In the genomic region with DNA sequence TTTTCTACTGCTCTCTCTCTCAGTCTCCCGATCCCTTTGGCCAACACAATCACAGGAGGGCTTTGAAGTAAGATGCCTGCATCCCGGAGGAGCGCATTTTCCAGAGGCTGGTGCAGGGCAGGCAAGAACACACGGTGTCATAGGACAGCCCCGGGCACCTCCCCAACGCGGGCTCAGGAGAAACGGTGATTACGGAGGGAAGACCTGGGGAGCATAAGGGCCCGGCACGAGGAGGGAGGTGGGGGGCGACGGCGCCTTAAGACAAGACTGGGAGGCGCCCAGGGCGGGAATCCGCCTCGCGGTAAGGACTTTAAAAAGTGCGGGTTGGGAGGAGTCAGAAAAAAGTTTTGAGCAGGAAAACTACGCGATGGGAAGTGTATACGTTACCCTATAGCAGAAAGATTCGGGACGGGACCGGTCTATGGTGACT, we compare ENCODE assay signal across 8 cellular contexts. TPM values are rescaled to one million over a fixed set of nuclear protein-coding genes. Genes with fewer than 3 reads are reported as not detected.
DNase-seq lines count a peak whose midpoint lies in the region; ATAC-seq and TF ChIP-seq lines count a peak whose summit lies in the region.

No MANE protein-coding gene starts in this region.

- TF ChIP-seq EP300 in transverse colon (IDR thresholded peaks at IDR 0.05; ENCODE audit: low read depth), result no peak

- intact Hi-C loops in transverse colon (cut with DNase I; ENCODE audit: low total_unique reads), result no loop called here

- H3K4me3 ChIP-seq in mononuclear cell (ENCODE audit: low read length), result peak overlapping the region; percentile 69
- peak overlapping the region; percentile 59 to 98 (median 84) for H3K4me3 ChIP-seq in transverse colon

- H3K36me3 ChIP-seq in transverse colon, result no peaks in the 10 kb centered on the region

- POLR2A ChIA-PET in T-cell (lab: Charles Lee), result no interaction called here

- WGBS in transverse colon (ENCODE audit: low coverage in 1 of 2), 2 donors, result 0% methylated on average over 2 to 26 of the region's 26 CpGs

- H3K27me3 ChIP-seq in mononuclear cell (ENCODE audit: insufficient read depth, low read length) (no peaks in the 10 kb centered on the region), transverse colon (no peaks in the 10 kb centered on the region)

- peak overlapping the region; percentile 88 to 97 (median 94) for H3K27ac ChIP-seq in transverse colon

- H3K4me1 ChIP-seq in mononuclear cell (ENCODE audit: insufficient read depth, low read length), result peaks cover 31% of the 10 kb centered on the region
- H3K4me1 ChIP-seq in transverse colon, result peaks cover 12 to 56% (median 27%) of the 10 kb centered on the region in 4 donors

- CTCF ChIA-PET in T-cell (lab: Charles Lee), result no interaction called here

- in situ Hi-C loops in transverse colon (cut with MboI; ENCODE audit: low pct_ligation_motif_present in 1 of 4, low pct_unique_long_range_greater_than_20kb in 1 of 4, low sequenced_read_pairs in 3 of 4), result loop anchor here in 1 of 4 donors (5.0 kb wide), 1 partner anchor 85 kb away; the partner anchor contains the start of gene ZNF468
- in situ Hi-C loops in KBM-7 (cut with MboI; ENCODE audit: low pct_unique_long_range_greater_than_20kb, low sequenced_read_pairs), result no loop called here

- peaks cover 0 to 28% (median 21%) of the 10 kb centered on the region in 3 donors for H3K9me3 Mint-ChIP-seq in T-cell

- H3K27ac Mint-ChIP-seq in T-cell, result peak overlapping the region; percentile 89 to 90

- no peaks in the 10 kb centered on the region for H3K27me3 Mint-ChIP-seq in T-cell

- H3K4me3 Mint-ChIP-seq in T-cell, result peak overlapping the region; percentile 88 to 93 (median 92)

- no peak for TF ChIP-seq CTCF in transverse colon (IDR thresholded peaks at IDR 0.05)

- DNase-seq in stimulated activated CD4-positive, alpha-beta T cell treated with anti-CD3 and anti-CD28 coated beads, Interleukin-15, amount 100 ng/mL, for 24 hours, result peak; percentile 21
- DNase-seq in stimulated activated CD4-positive, alpha-beta T cell treated with anti-CD3 and anti-CD28 coated beads, Interleukin-2, amount 100 ng/mL, for 48 hours, result no peak
- peak in 9 of 34 experiments; percentile 1 to 27 (median 14) for DNase-seq in T-cell
- peak; percentile 11 for DNase-seq in effector CD8-positive, alpha-beta T cell (lab: John Stamatoyannopoulos, UW)
- peak; percentile 36 for DNase-seq in transverse colon
- no peak for DNase-seq in KBM-7

- ATAC-seq in HG03095 (IDR thresholded peaks at IDR 0.05; ENCODE audit: unreplicated experiment), result peak; percentile 15
- peak; percentile 21 to 46 (median 28) for ATAC-seq in T-cell (replicated peaks in 1 of 4)

- H3K9me3 ChIP-seq in mononuclear cell (ENCODE audit: low read depth, low read length) (no peaks in the 10 kb centered on the region), transverse colon (peaks cover 11 to 15% of the 10 kb centered on the region in 2 donors)

- peaks cover 15% of the 10 kb centered on the region for H3K36me3 Mint-ChIP-seq in T-cell

- no peak for TF ChIP-seq POLR2A in transverse colon (IDR thresholded peaks at IDR 0.05)

- peaks cover 28 to 32% (median 29%) of the 10 kb centered on the region in 3 donors for H3K4me1 Mint-ChIP-seq in T-cell

RNA-seq across cellular contexts. Expression of gene ZNF888, which starts 18.7 kb away (rescaled TPM):
- 1 to 10 TPM; 2.7 to 5.6 (median 4.5) TPM for total RNA-seq in T-cell
- 3.8 TPM for total RNA-seq in mononuclear cell
- total RNA-seq in transverse colon, result 10 to 100 TPM in 3 of 4 donors, 1 to 10 TPM in 1; 3.4 to 12.6 (median 11.8) TPM

RNA-seq across cellular contexts. Expression of gene ZNF816, which starts 20.7 kb away (rescaled TPM):
- total RNA-seq in T-cell, result 10 to 100 TPM in 3 of 5 donors, 1 to 10 TPM in 2; 6.4 to 23.4 (median 19.0) TPM
- total RNA-seq in mononuclear cell, result 11.0 TPM
- 100 to 1,000 TPM in 1 of 4 donors, 10 to 100 TPM in 2, 1 to 10 TPM in 1; 6.0 to 150 (median 13.9) TPM for total RNA-seq in transverse colon

RNA-seq across cellular contexts. Expression of gene ZNF320, which starts 44.5 kb away (rescaled TPM):
- 10 to 100 TPM in 2 of 5 donors, 1 to 10 TPM in 3; 9.1 to 20.5 (median 9.7) TPM for total RNA-seq in T-cell
- not detected for total RNA-seq in mononuclear cell
- total RNA-seq in transverse colon, result 10 to 100 TPM in 2 of 4 donors, 1 to 10 TPM in 2; 2.8 to 23.1 (median 11.5) TPM

Comparison
In these comparisons a context has a peak if more than half of its experiments do, and no peak if none do; other contexts are left out.
1. DNase-seq: peak in stimulated activated CD4-positive, alpha-beta T cell treated with anti-CD3 and anti-CD28 coated beads, Interleukin-15, amount 100 ng/mL, for 24 hours (single experiment), effector CD8-positive, alpha-beta T cell (single experiment) and transverse colon (single experiment); none in stimulated activated CD4-positive, alpha-beta T cell treated with anti-CD3 and anti-CD28 coated beads, Interleukin-2, amount 100 ng/mL, for 48 hours (0 of 2) and KBM-7 (single experiment).